ENCODE assay signal across 28 cellular contexts in genomic region chr7:65924193-65924592, GRCh38.
"Had no signal": no experiment of that assay in that cellular context is flagged by ENCODE, and none has a peak within 500 bp of the region (broad histone marks: within the 10 kb centered on the region; RNA-seq: fewer than 3 reads in every experiment).

No MANE protein-coding gene starts in this region.

- DNase-seq: hippocampal formation; kidney glomerular epithelial cell; left cardiac atrium; left ventricle myocardium inferior; mesendoderm; naive B cell; natural killer cell; nephron progenitor cell; occipital lobe; ovary; right lobe of liver; stimulated activated CD4-positive, alpha-beta T cell treated with anti-CD3 and anti-CD28 coated beads, Interleukin-1b, Interleukin-23, amount 100 ng/mL, for 48 hours; stimulated activated CD4-positive, alpha-beta T cell treated with anti-CD3 and anti-CD28 coated beads, Interleukin-2, amount 100 ng/mL, for 48 hours; stimulated activated naive B cell treated with anti-CD40 and anti-IgM and Interleukin-4, amounts not matched to agents 10 μg/mL and 1 μg/mL and 100 μg/mL, for 72 hours; stimulated activated naive CD8-positive, alpha-beta T cell treated with anti-CD3 and anti-CD28 coated beads, Interleukin-15, Interleukin-2, amounts not matched to agents 100 U/mL and 50 U/mL, for 24 hours; stomach; tibial artery; trophoblast cell; upper lobe of right lung; uterus had no signal

- H3K4me3 ChIP-seq: left ventricle myocardium inferior, lung, neural progenitor cell, ovary, right atrium auricular region, right lobe of liver, smooth muscle cell, stomach, suprapubic skin, thoracic aorta, tibial artery, upper lobe of right lung, uterus had no signal

- H3K36me3 ChIP-seq: left ventricle myocardium inferior, neural progenitor cell, neutrophil, ovary, right atrium auricular region, right lobe of liver, stomach, suprapubic skin, thoracic aorta, tibial artery, upper lobe of right lung, uterus had no signal

- ATAC-seq: left cardiac atrium; natural killer cell; stimulated activated naive B cell treated with anti-CD40 and anti-IgM and Interleukin-4, amounts not matched to agents 10 μg/mL and 1 μg/mL and 100 μg/mL, for 72 hours; stimulated activated naive CD8-positive, alpha-beta T cell treated with anti-CD3 and anti-CD28 coated beads, Interleukin-15, Interleukin-2, amounts not matched to agents 100 U/mL and 50 U/mL, for 24 hours; upper lobe of right lung had no signal

- H3K9me3 ChIP-seq: left ventricle myocardium inferior, neutrophil, ovary, right atrium auricular region, right lobe of liver, stomach, suprapubic skin, thoracic aorta, tibial artery, upper lobe of right lung, uterus had no signal

- H3K27ac ChIP-seq: left ventricle myocardium inferior, neural progenitor cell, neutrophil, ovary, right atrium auricular region, right lobe of liver, suprapubic skin, thoracic aorta, tibial artery, upper lobe of right lung, uterus had no signal

- H3K9ac ChIP-seq: neural progenitor cell had no signal

- H3K27me3 ChIP-seq: neural progenitor cell, neutrophil, ovary, right atrium auricular region, right lobe of liver, stomach, suprapubic skin, tibial artery, upper lobe of right lung, uterus had no signal

- H3K4me2 ChIP-seq: neural progenitor cell, smooth muscle cell had no signal

- H2AFZ ChIP-seq: neural progenitor cell had no signal

- FAIRE-seq: keratinocyte had no signal

- H3K4me1 ChIP-seq: neural progenitor cell, right atrium auricular region, suprapubic skin, tibial artery, uterus had no signal
